In genomic region chr1:25430073-25430665, GRCh38 we compare ENCODE assay signal across 1 cellular context.
TF ChIP-seq lines count a peak whose summit lies in the region.

No MANE protein-coding gene starts in this region.

TF ChIP-seq in HepG2, 621 proteins besides CTCF, POLR2A, EP300 and RAD21 (continued from another document and continues in another):
- TF ChIP-seq, protein P1, sequence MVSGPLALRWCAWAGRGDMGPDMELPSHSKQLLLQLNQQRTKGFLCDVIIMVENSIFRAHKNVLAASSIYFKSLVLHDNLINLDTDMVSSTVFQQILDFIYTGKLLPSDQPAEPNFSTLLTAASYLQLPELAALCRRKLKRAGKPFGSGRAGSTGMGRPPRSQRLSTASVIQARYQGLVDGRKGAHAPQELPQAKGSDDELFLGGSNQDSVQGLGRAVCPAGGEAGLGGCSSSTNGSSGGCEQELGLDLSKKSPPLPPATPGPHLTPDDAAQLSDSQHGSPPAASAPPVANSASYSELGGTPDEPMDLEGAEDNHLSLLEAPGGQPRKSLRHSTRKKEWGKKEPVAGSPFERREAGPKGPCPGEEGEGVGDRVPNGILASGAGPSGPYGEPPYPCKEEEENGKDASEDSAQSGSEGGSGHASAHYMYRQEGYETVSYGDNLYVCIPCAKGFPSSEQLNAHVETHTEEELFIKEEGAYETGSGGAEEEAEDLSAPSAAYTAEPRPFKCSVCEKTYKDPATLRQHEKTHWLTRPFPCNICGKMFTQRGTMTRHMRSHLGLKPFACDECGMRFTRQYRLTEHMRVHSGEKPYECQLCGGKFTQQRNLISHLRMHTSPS (CRISPR knock-in tag; IDR thresholded peaks at IDR 0.05; ENCODE audit: low read depth): 0 out of 2 replicates have a peak, but pooled peaks have one; percentile 39
- TF ChIP-seq ZNF883 (CRISPR knock-in tag; IDR thresholded peaks at IDR 0.05; ENCODE audit: not compliant biosample characterization) (peak; percentile 52), ESRRA (CRISPR knock-in tag; IDR thresholded peaks at IDR 0.05; ENCODE audit: low read depth) (peak; percentile 46; the same call in 1 of the 2 replicates), RXRA (CRISPR knock-in tag; IDR thresholded peaks at IDR 0.05) (no peak; the same call in 1 of the 2 replicates), GMEB2 (CRISPR knock-in tag; IDR thresholded peaks at IDR 0.05; ENCODE audit: low read depth) (peak; percentile 58; the same call in 1 of the 2 replicates), FOXP1 (IDR thresholded peaks at IDR 0.05) (no peak), FOXP1 (CRISPR knock-in tag; IDR thresholded peaks at IDR 0.05) (no peak; the same call in 1 of the 2 replicates), SATB2 (CRISPR knock-in tag; IDR thresholded peaks at IDR 0.05) (no peak), RFX5 (IDR thresholded peaks at IDR 0.05; ENCODE audit: low read depth, low read length) (peak; percentile 64), ZBTB8A (CRISPR knock-in tag; IDR thresholded peaks at IDR 0.05; ENCODE audit: borderline replicate concordance, low read depth) (no peak), MYC (CRISPR knock-in tag; IDR thresholded peaks at IDR 0.05; ENCODE audit: borderline replicate concordance) (peak; percentile 66; the same call in 1 of the 2 replicates), ZNF788 (CRISPR knock-in tag; IDR thresholded peaks at IDR 0.05; ENCODE audit: borderline replicate concordance) (peak; percentile 65; the same call in 1 of the 2 replicates), ZNF709 (CRISPR knock-in tag; IDR thresholded peaks at IDR 0.05) (peak; percentile 60; the same call in 1 of the 2 replicates), ZC3H13 (CRISPR knock-in tag; IDR thresholded peaks at IDR 0.05) (peak; percentile 70; the same call in 1 of the 2 replicates), ZNF552 (CRISPR knock-in tag; IDR thresholded peaks at IDR 0.05; ENCODE audit: borderline replicate concordance) (no peak), ZZZ3 (CRISPR knock-in tag; IDR thresholded peaks at IDR 0.05; ENCODE audit: borderline replicate concordance) (no peak), FOSL2 (CRISPR knock-in tag; IDR thresholded peaks at IDR 0.05) (no peak), NFKB2 (CRISPR knock-in tag; IDR thresholded peaks at IDR 0.05; ENCODE audit: borderline replicate concordance) (0 out of 2 replicates have a peak, but pooled peaks have one; percentile 33), NR1H2 (CRISPR knock-in tag; IDR thresholded peaks at IDR 0.05; ENCODE audit: borderline replicate concordance, low read depth) (no peak), SMAD1 (CRISPR knock-in tag; IDR thresholded peaks at IDR 0.05; ENCODE audit: borderline replicate concordance, low read depth) (peak; percentile 71; the same call in 1 of the 2 replicates), ZNF441 (CRISPR knock-in tag; IDR thresholded peaks at IDR 0.05; ENCODE audit: borderline replicate concordance) (0 out of 2 replicates have a peak, but pooled peaks have one; percentile 6), ZFX (CRISPR knock-in tag; IDR thresholded peaks at IDR 0.05; ENCODE audit: low read depth) (peak; percentile 76), ZNF543 (CRISPR knock-in tag; IDR thresholded peaks at IDR 0.05) (no peak), ZNF331 (CRISPR knock-in tag; IDR thresholded peaks at IDR 0.05) (peak; percentile 23; the same call in 1 of the 2 replicates), ZBTB26 (CRISPR knock-in tag; IDR thresholded peaks at IDR 0.05; ENCODE audit: borderline replicate concordance) (0 out of 2 replicates have a peak, but pooled peaks have one; percentile 28), CENPX (CRISPR knock-in tag; IDR thresholded peaks at IDR 0.05) (no peak), TCF7L2 (IDR thresholded peaks at IDR 0.05; ENCODE audit: low read depth, low read length) (no peak), ZNF3 (CRISPR knock-in tag; IDR thresholded peaks at IDR 0.05) (no peak), DNMT1 (CRISPR knock-in tag; IDR thresholded peaks at IDR 0.05) (0 out of 2 replicates have a peak, but pooled peaks have one; percentile 69), ZFAT (CRISPR knock-in tag; conservative IDR thresholded peaks at IDR 0.05) (no peak), NFE2 (CRISPR knock-in tag; IDR thresholded peaks at IDR 0.05) (0 out of 2 replicates have a peak, but pooled peaks have one; percentile 27), ZFP90 (CRISPR knock-in tag; IDR thresholded peaks at IDR 0.05; ENCODE audit: borderline replicate concordance) (peak; percentile 20; the same call in 1 of the 2 replicates), PRMT3 (CRISPR knock-in tag; IDR thresholded peaks at IDR 0.05; ENCODE audit: borderline replicate concordance, low read depth) (no peak), KLF16 (CRISPR knock-in tag; IDR thresholded peaks at IDR 0.05) (peak in 1 of 2 experiments; percentile 51; a peak in 2 of 4 replicates), ZNF460 (CRISPR knock-in tag; IDR thresholded peaks at IDR 0.05; ENCODE audit: borderline replicate concordance) (no peak), ZNF776 (CRISPR knock-in tag; IDR thresholded peaks at IDR 0.05) (peak; percentile 81; the same call in 1 of the 2 replicates), PHF8 (CRISPR knock-in tag; IDR thresholded peaks at IDR 0.05) (peak; percentile 81), MXD4 (CRISPR knock-in tag; IDR thresholded peaks at IDR 0.05) (peak; percentile 78), KAT7 (CRISPR knock-in tag; IDR thresholded peaks at IDR 0.05; ENCODE audit: borderline replicate concordance) (peak; percentile 28; the same call in 1 of the 2 replicates), ZSCAN20 (CRISPR knock-in tag; IDR thresholded peaks at IDR 0.05; ENCODE audit: borderline replicate concordance) (0 out of 2 replicates have a peak, but pooled peaks have one; percentile 22), SP5 (CRISPR knock-in tag; IDR thresholded peaks at IDR 0.05; ENCODE audit: borderline replicate concordance, low read depth) (peak; percentile 70), SMARCC2 (IDR thresholded peaks at IDR 0.05) (no peak), NRL (CRISPR knock-in tag; IDR thresholded peaks at IDR 0.05; ENCODE audit: borderline replicate concordance) (peak; percentile 40; the same call in 1 of the 2 replicates), ZEB1 (IDR thresholded peaks at IDR 0.05; ENCODE audit: insufficient replicate concordance, low read depth) (no peak), ZNF430 (CRISPR knock-in tag; IDR thresholded peaks at IDR 0.05) (no peak; the same call in 1 of the 2 replicates), RNF2 (conservative IDR thresholded peaks at IDR 0.05; ENCODE audit: low read depth) (peak; percentile 62; the same call in 1 of the 2 replicates), SOX13 (IDR thresholded peaks at IDR 0.05) (no peak), SOX13 (CRISPR knock-in tag; conservative IDR thresholded peaks at IDR 0.05 in 1 of 2, IDR thresholded peaks at IDR 0.05 in 1 of 2) (peak in 1 of 2 experiments; percentile 27; a peak in 1 of 4 replicates)
- TF ChIP-seq, protein P2, sequence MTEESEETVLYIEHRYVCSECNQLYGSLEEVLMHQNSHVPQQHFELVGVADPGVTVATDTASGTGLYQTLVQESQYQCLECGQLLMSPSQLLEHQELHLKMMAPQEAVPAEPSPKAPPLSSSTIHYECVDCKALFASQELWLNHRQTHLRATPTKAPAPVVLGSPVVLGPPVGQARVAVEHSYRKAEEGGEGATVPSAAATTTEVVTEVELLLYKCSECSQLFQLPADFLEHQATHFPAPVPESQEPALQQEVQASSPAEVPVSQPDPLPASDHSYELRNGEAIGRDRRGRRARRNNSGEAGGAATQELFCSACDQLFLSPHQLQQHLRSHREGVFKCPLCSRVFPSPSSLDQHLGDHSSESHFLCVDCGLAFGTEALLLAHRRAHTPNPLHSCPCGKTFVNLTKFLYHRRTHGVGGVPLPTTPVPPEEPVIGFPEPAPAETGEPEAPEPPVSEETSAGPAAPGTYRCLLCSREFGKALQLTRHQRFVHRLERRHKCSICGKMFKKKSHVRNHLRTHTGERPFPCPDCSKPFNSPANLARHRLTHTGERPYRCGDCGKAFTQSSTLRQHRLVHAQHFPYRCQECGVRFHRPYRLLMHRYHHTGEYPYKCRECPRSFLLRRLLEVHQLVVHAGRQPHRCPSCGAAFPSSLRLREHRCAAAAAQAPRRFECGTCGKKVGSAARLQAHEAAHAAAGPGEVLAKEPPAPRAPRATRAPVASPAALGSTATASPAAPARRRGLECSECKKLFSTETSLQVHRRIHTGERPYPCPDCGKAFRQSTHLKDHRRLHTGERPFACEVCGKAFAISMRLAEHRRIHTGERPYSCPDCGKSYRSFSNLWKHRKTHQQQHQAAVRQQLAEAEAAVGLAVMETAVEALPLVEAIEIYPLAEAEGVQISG (CRISPR knock-in tag; IDR thresholded peaks at IDR 0.05): 0 out of 2 replicates have a peak, but pooled peaks have one; percentile 55
- TF ChIP-seq, protein P3, sequence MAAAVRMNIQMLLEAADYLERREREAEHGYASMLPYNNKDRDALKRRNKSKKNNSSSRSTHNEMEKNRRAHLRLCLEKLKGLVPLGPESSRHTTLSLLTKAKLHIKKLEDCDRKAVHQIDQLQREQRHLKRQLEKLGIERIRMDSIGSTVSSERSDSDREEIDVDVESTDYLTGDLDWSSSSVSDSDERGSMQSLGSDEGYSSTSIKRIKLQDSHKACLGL (CRISPR knock-in tag; IDR thresholded peaks at IDR 0.05): peak; percentile 88; the same call in 1 of the 2 replicates
- TF ChIP-seq, protein P4, sequence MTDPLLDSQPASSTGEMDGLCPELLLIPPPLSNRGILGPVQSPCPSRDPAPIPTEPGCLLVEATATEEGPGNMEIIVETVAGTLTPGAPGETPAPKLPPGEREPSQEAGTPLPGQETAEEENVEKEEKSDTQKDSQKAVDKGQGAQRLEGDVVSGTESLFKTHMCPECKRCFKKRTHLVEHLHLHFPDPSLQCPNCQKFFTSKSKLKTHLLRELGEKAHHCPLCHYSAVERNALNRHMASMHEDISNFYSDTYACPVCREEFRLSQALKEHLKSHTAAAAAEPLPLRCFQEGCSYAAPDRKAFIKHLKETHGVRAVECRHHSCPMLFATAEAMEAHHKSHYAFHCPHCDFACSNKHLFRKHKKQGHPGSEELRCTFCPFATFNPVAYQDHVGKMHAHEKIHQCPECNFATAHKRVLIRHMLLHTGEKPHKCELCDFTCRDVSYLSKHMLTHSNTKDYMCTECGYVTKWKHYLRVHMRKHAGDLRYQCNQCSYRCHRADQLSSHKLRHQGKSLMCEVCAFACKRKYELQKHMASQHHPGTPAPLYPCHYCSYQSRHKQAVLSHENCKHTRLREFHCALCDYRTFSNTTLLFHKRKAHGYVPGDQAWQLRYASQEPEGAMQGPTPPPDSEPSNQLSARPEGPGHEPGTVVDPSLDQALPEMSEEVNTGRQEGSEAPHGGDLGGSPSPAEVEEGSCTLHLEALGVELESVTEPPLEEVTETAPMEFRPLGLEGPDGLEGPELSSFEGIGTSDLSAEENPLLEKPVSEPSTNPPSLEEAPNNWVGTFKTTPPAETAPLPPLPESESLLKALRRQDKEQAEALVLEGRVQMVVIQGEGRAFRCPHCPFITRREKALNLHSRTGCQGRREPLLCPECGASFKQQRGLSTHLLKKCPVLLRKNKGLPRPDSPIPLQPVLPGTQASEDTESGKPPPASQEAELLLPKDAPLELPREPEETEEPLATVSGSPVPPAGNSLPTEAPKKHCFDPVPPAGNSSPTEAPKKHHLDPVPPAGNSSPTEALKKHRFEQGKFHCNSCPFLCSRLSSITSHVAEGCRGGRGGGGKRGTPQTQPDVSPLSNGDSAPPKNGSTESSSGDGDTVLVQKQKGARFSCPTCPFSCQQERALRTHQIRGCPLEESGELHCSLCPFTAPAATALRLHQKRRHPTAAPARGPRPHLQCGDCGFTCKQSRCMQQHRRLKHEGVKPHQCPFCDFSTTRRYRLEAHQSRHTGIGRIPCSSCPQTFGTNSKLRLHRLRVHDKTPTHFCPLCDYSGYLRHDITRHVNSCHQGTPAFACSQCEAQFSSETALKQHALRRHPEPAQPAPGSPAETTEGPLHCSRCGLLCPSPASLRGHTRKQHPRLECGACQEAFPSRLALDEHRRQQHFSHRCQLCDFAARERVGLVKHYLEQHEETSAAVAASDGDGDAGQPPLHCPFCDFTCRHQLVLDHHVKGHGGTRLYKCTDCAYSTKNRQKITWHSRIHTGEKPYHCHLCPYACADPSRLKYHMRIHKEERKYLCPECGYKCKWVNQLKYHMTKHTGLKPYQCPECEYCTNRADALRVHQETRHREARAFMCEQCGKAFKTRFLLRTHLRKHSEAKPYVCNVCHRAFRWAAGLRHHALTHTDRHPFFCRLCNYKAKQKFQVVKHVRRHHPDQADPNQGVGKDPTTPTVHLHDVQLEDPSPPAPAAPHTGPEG (CRISPR knock-in tag; IDR thresholded peaks at IDR 0.05): peak; percentile 81; the same call in 1 of the 2 replicates
- TF ChIP-seq, protein P5, sequence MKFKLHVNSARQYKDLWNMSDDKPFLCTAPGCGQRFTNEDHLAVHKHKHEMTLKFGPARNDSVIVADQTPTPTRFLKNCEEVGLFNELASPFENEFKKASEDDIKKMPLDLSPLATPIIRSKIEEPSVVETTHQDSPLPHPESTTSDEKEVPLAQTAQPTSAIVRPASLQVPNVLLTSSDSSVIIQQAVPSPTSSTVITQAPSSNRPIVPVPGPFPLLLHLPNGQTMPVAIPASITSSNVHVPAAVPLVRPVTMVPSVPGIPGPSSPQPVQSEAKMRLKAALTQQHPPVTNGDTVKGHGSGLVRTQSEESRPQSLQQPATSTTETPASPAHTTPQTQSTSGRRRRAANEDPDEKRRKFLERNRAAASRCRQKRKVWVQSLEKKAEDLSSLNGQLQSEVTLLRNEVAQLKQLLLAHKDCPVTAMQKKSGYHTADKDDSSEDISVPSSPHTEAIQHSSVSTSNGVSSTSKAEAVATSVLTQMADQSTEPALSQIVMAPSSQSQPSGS (CRISPR knock-in tag; IDR thresholded peaks at IDR 0.05): 0 out of 2 replicates have a peak, but pooled peaks have one; percentile 16
- TF ChIP-seq, protein P6, sequence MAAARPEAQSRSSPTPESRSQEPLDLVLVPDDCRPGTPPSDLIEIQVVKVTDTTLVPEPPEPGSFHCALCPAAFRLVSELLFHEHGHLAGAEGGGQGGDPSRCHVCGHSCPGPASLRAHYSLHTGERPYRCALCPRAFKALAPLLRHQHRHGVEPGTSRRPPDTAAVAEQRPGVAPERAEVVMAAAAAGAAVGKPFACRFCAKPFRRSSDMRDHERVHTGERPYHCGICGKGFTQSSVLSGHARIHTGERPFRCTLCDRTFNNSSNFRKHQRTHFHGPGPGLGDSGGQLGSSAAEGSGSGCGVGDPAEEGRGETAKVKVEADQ (CRISPR knock-in tag; IDR thresholded peaks at IDR 0.05; ENCODE audit: borderline replicate concordance): 0 out of 2 replicates have a peak, but pooled peaks have one; percentile 27
